ENCODE assay signal across 18 cellular contexts in the genomic region with DNA sequence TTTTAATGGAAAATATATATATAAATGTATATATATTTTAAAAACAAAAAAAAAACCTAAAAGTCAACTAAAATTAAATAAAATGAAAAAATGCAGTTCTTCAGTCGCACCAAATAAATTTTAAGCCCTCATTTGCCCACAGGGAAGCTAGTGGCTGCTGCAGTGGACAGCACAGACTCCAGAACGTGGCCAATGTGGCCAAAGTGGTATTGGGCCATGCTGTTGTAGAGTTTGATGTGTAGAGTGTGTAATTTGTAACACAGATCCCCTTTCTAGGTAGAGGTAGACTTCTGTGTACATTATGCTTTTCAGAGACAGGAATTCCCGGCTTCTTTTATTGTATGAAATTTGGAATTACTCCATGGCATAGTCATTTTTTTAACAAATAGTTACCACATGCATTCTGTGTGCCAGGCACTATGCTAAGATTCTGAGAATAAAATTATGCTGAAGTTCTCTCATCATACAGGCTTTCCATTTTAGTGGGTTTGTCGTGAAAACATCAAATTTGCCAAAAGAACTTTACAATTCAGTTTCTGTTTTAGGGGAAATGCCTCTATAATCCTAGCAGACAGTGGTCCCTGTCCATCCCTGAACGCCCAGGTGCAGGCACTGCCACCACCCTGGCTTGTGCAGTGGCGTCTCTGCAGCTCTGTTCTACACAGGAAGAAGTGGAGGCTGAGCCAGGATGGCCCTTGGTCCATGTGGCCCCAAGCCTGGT.
A peak's percentile ranks its signal among the peaks of the same experiment; 100 is the strongest.
DNase-seq lines count a peak whose midpoint lies in the region; ATAC-seq and TF ChIP-seq lines count a peak whose summit lies in the region.
"Had no signal": no experiment of that assay in that cellular context is flagged by ENCODE, and none has a peak within 500 bp of the region (broad histone marks: within the 10 kb centered on the region; RNA-seq: fewer than 3 reads in every experiment).

No MANE protein-coding gene starts in this region.

- CTCF ChIA-PET in activated CD4-positive, alpha-beta memory T cell treated with anti-CD3 and anti-CD28 coated beads, Interleukin-2, amount 10 ng/mL, durations not matched to agents 7 days and 5 days (lab: Charles Lee): interaction anchor here (6.0 to 13.9 kb wide), 2 partner anchors 13 to 23 kb away, joined by 32 to 313 read pairs; no protein-coding TSS in a partner anchor
- CTCF ChIA-PET in activated CD4-positive, alpha-beta memory T cell treated with anti-CD3 and anti-CD28 coated beads for 36 hours (lab: Charles Lee): interaction anchor here (0.6 to 4.4 kb wide), 2 partner anchors 11 to 102 kb away, joined by 3 to 21 read pairs; no protein-coding TSS in a partner anchor
- CTCF ChIA-PET in CD8-positive, alpha-beta memory T cell (lab: Charles Lee): interaction anchor here (0.8 to 6.1 kb wide), 3 partner anchors 11 to 158 kb away, joined by 3 to 25 read pairs (median 19); no protein-coding TSS in a partner anchor

- H3K4me1 ChIP-seq in CD8-positive, alpha-beta memory T cell (ENCODE audit: insufficient read depth, low read length): peaks cover 34% of the 10 kb centered on the region
- H3K4me1 ChIP-seq in spleen: peaks cover 7 to 50% (median 20%) of the 10 kb centered on the region in 6 donors

- H3K9me3 ChIP-seq in CD8-positive, alpha-beta memory T cell (ENCODE audit: low read length): no peaks in the 10 kb centered on the region
- no peaks in the 10 kb centered on the region for H3K9me3 ChIP-seq in spleen

- ATAC-seq in GM18861 (IDR thresholded peaks at IDR 0.05; ENCODE audit: unreplicated experiment) (no peak), left lobe of liver (no peak)
- ATAC-seq: HepG2, Panc1 had no signal

- peaks cover 88% of the 10 kb centered on the region for H3K36me3 Mint-ChIP-seq in activated CD4-positive, alpha-beta memory T cell treated with anti-CD3 and anti-CD28 coated beads, Interleukin-2, amount 10 ng/mL, durations not matched to agents 7 days and 5 days (ENCODE audit: low read depth)
- peaks cover 46% of the 10 kb centered on the region for H3K36me3 Mint-ChIP-seq in activated CD4-positive, alpha-beta memory T cell treated with anti-CD3 and anti-CD28 coated beads for 36 hours
- peaks cover 0 to 97% (median 17%) of the 10 kb centered on the region in 3 donors for H3K36me3 Mint-ChIP-seq in CD8-positive, alpha-beta memory T cell

- intact Hi-C loops in activated CD4-positive, alpha-beta memory T cell treated with anti-CD3 and anti-CD28 coated beads for 36 hours (cut with micrococcal nuclease): no loop called here
- intact Hi-C loops in spleen (cut with DNase I; ENCODE audit: low total_unique reads): no loop called here

- H3K36me3 ChIP-seq in CD8-positive, alpha-beta memory T cell (ENCODE audit: insufficient read depth, low read length): peaks cover 82% of the 10 kb centered on the region
- peaks cover 7 to 100% (median 90%) of the 10 kb centered on the region in 6 donors for H3K36me3 ChIP-seq in spleen

- no peak overlapping the region for H3K27ac ChIP-seq in CD8-positive, alpha-beta memory T cell (ENCODE audit: low read depth, low read length)
- H3K27ac ChIP-seq in cingulate gyrus (ENCODE audit: low read depth, low read length) (peak overlapping the region; percentile 60), spleen (peak overlapping the region in 4 of 8 donors; percentile 26 to 52 (median 42))
- H3K27ac ChIP-seq: KMS-11 had no signal

- H3K27me3 ChIP-seq in CD8-positive, alpha-beta memory T cell (ENCODE audit: insufficient read depth, low read length, poor library complexity, severe bottlenecking): no peaks in the 10 kb centered on the region
- H3K27me3 ChIP-seq in spleen (replicated peaks in 1 of 7): no peaks in the 10 kb centered on the region

- peaks cover 38% of the 10 kb centered on the region for H3K4me1 Mint-ChIP-seq in activated CD4-positive, alpha-beta memory T cell treated with anti-CD3 and anti-CD28 coated beads, Interleukin-2, amount 10 ng/mL, durations not matched to agents 7 days and 5 days
- H3K4me1 Mint-ChIP-seq in activated CD4-positive, alpha-beta memory T cell treated with anti-CD3 and anti-CD28 coated beads for 36 hours (ENCODE audit: low read depth): peaks cover 28% of the 10 kb centered on the region
- H3K4me1 Mint-ChIP-seq in CD8-positive, alpha-beta memory T cell: peaks cover 59 to 82% (median 62%) of the 10 kb centered on the region in 3 donors

- H3K4me3 Mint-ChIP-seq in activated CD4-positive, alpha-beta memory T cell treated with anti-CD3 and anti-CD28 coated beads, Interleukin-2, amount 10 ng/mL, durations not matched to agents 7 days and 5 days: no peak overlapping the region
- H3K4me3 Mint-ChIP-seq in activated CD4-positive, alpha-beta memory T cell treated with anti-CD3 and anti-CD28 coated beads for 36 hours: no peak overlapping the region
- H3K4me3 Mint-ChIP-seq in CD8-positive, alpha-beta memory T cell: peak overlapping the region in 1 of 7 donors; percentile 71

- TF ChIP-seq POLR2A in spleen (IDR thresholded peaks at IDR 0.05): no peak

- no peak overlapping the region for H3K4me3 ChIP-seq in CD8-positive, alpha-beta memory T cell (ENCODE audit: low read length)
- H3K4me3 ChIP-seq in spleen: no peak overlapping the region

- no peaks in the 10 kb centered on the region for H3K27me3 Mint-ChIP-seq in activated CD4-positive, alpha-beta memory T cell treated with anti-CD3 and anti-CD28 coated beads, Interleukin-2, amount 10 ng/mL, durations not matched to agents 7 days and 5 days
- no peaks in the 10 kb centered on the region for H3K27me3 Mint-ChIP-seq in activated CD4-positive, alpha-beta memory T cell treated with anti-CD3 and anti-CD28 coated beads for 36 hours
- H3K27me3 Mint-ChIP-seq in CD8-positive, alpha-beta memory T cell: no peaks in the 10 kb centered on the region

- H3K27ac Mint-ChIP-seq in activated CD4-positive, alpha-beta memory T cell treated with anti-CD3 and anti-CD28 coated beads, Interleukin-2, amount 10 ng/mL, durations not matched to agents 7 days and 5 days: peak overlapping the region; percentile 52
- H3K27ac Mint-ChIP-seq in activated CD4-positive, alpha-beta memory T cell treated with anti-CD3 and anti-CD28 coated beads for 36 hours: no peak overlapping the region
- H3K27ac Mint-ChIP-seq in CD8-positive, alpha-beta memory T cell: peak overlapping the region in 5 of 8 donors; percentile 19 to 66 (median 55)

- WGBS in spleen, 5 donors: 79 to 90% (median 87%) methylated on average over 6 of the region's 6 CpGs

- POLR2A ChIA-PET in activated CD4-positive, alpha-beta memory T cell treated with anti-CD3 and anti-CD28 coated beads, Interleukin-2, amount 10 ng/mL, durations not matched to agents 7 days and 5 days (lab: Charles Lee): interaction anchor here (1.5 kb wide), 1 partner anchor 10 kb away, joined by 6 read pairs; no protein-coding TSS in a partner anchor
- POLR2A ChIA-PET in activated CD4-positive, alpha-beta memory T cell treated with anti-CD3 and anti-CD28 coated beads for 36 hours (lab: Charles Lee): no interaction called here
- POLR2A ChIA-PET in CD8-positive, alpha-beta memory T cell (lab: Charles Lee): interaction anchor here (0.6 to 0.7 kb wide), 3 partner anchors 8 to 469 kb away, joined by 3 to 6 read pairs (median 4); no protein-coding TSS in a partner anchor

- no peaks in the 10 kb centered on the region for H3K9me3 Mint-ChIP-seq in activated CD4-positive, alpha-beta memory T cell treated with anti-CD3 and anti-CD28 coated beads, Interleukin-2, amount 10 ng/mL, durations not matched to agents 7 days and 5 days
- H3K9me3 Mint-ChIP-seq in activated CD4-positive, alpha-beta memory T cell treated with anti-CD3 and anti-CD28 coated beads for 36 hours: no peaks in the 10 kb centered on the region
- no peaks in the 10 kb centered on the region for H3K9me3 Mint-ChIP-seq in CD8-positive, alpha-beta memory T cell

- TF ChIP-seq CTCF in spleen (IDR thresholded peaks at IDR 0.05 in 8 of 11, conservative IDR thresholded peaks at IDR 0.05 in 3 of 11): no peak

- no peak for DNase-seq in activated CD4-positive, alpha-beta memory T cell treated with anti-CD3 and anti-CD28 coated beads, Interleukin-2, amount 10 ng/mL, durations not matched to agents 7 days and 5 days
- DNase-seq in activated CD4-positive, alpha-beta memory T cell treated with anti-CD3 and anti-CD28 coated beads for 36 hours: no peak
- DNase-seq in CD8-positive, alpha-beta memory T cell: no peak
- DNase-seq in spleen: peak; percentile 54
- no peak for DNase-seq in left lobe of liver (ENCODE audit: low spot score)
- no peak for DNase-seq in stimulated activated CD4-positive, alpha-beta T cell treated with anti-CD3 and anti-CD28 coated beads, Interleukin-2, amount 100 ng/mL, for 24 hours
- DNase-seq: COR-L47, GF-D8, GOT3, NCI-H1048, NCI-H1694, NCI-H524, SIG-M5 had no signal
